ENCODE assay signal across 15 cellular contexts in genomic region chr15:32851619-32852416, GRCh38.
A peak's percentile ranks its signal among the peaks of the same experiment; 100 is the strongest.
DNase-seq lines count a peak whose midpoint lies in the region; ATAC-seq, FAIRE-seq and TF ChIP-seq lines count a peak whose summit lies in the region.
"Had no signal": no experiment of that assay in that cellular context is flagged by ENCODE, and none has a peak within 500 bp of the region (broad histone marks: within the 10 kb centered on the region; RNA-seq: fewer than 3 reads in every experiment).

No MANE protein-coding gene starts in this region.

- no peaks in the 10 kb centered on the region for H3K9me3 Mint-ChIP-seq in MCF 10A (ENCODE audit: unreplicated experiment)
- H3K9me3 Mint-ChIP-seq: activated naive CD8-positive, alpha-beta T cell treated with anti-CD3 and anti-CD28 coated beads for 36 hours had no signal

- H3K4me1 ChIP-seq in breast epithelium = no peaks in the 10 kb centered on the region
- peaks cover 44% of the 10 kb centered on the region for H3K4me1 ChIP-seq in keratinocyte (ENCODE audit: control insufficient read depth, extremely low read depth, insufficient read depth, low read length)
- H3K4me1 ChIP-seq: right lobe of liver had no signal

- POLR2A ChIA-PET in MCF 10A (lab: Yijun Ruan, JAX) = interaction anchor here (0.5 to 1.1 kb wide), 5 partner anchors 15 to 1737 kb away, joined by 3 read pairs; no protein-coding TSS in a partner anchor

- H3K79me2 ChIP-seq in keratinocyte (ENCODE audit: control insufficient read depth, insufficient read depth, low read length) = no peaks in the 10 kb centered on the region

- intact Hi-C loops in MCF 10A (cut with micrococcal nuclease) = no loop called here
- intact Hi-C loops in breast epithelium (cut with DNase I; ENCODE audit: low total_unique reads) = no loop called here

- H3K9me3 ChIP-seq in breast epithelium (no peaks in the 10 kb centered on the region), keratinocyte (ENCODE audit: control insufficient read depth, low read depth, low read length) (no peaks in the 10 kb centered on the region)
- H3K9me3 ChIP-seq: right lobe of liver had no signal

- H3K4me3 ChIP-seq in breast epithelium (no peak overlapping the region), bronchial epithelial cell (ENCODE audit: low read depth, low read length) (no peak overlapping the region), keratinocyte (ENCODE audit: control insufficient read depth in 2 of 3, extremely low read depth in 1 of 3, insufficient read depth in 2 of 3, low read depth in 1 of 3, low read length in 3 of 3) (no peak overlapping the region)
- H3K4me3 ChIP-seq: right lobe of liver had no signal

- no peaks in the 10 kb centered on the region for H4K20me1 ChIP-seq in keratinocyte (ENCODE audit: control insufficient read depth, extremely low read depth, insufficient read depth, low read length)

- H3K4me3 Mint-ChIP-seq in MCF 10A (ENCODE audit: unreplicated experiment) = no peak overlapping the region
- H3K4me3 Mint-ChIP-seq: activated naive CD8-positive, alpha-beta T cell treated with anti-CD3 and anti-CD28 coated beads for 36 hours; naive thymus-derived CD4-positive, alpha-beta T cell had no signal

- TF ChIP-seq CTCF in MCF 10A (IDR thresholded peaks at IDR 0.05; ENCODE audit: unreplicated experiment) (no peak), breast epithelium (IDR thresholded peaks at IDR 0.05) (no peak), bronchial epithelial cell (IDR thresholded peaks at IDR 0.05; ENCODE audit: insufficient read depth, low read length, severe bottlenecking) (no peak), keratinocyte (optimal IDR thresholded peaks at IDR 0.05 in 1 of 3, IDR thresholded peaks at IDR 0.05 in 1 of 3, conservative IDR thresholded peaks at IDR 0.05 in 1 of 3; ENCODE audit: extremely low read depth in 1 of 3, insufficient read depth in 2 of 3, low read length in 3 of 3) (no peak)

- H3K27ac Mint-ChIP-seq in MCF 10A (ENCODE audit: low read depth, unreplicated experiment) = peak overlapping the region; percentile 81
- H3K27ac Mint-ChIP-seq: activated naive CD8-positive, alpha-beta T cell treated with anti-CD3 and anti-CD28 coated beads for 36 hours; naive thymus-derived CD4-positive, alpha-beta T cell had no signal

- no peak for TF ChIP-seq POLR2A in breast epithelium (IDR thresholded peaks at IDR 0.05)

- peak; percentile 59 for DNase-seq in MCF 10A (ENCODE audit: unreplicated experiment)
- DNase-seq in breast epithelium (ENCODE audit: low spot score in 2 of 2) = no peak
- peak; percentile 94 for DNase-seq in bronchial epithelial cell (ENCODE audit: low read depth)
- peak; percentile 30 for DNase-seq in keratinocyte (ENCODE audit: low read depth, low spot score)
- no peak for DNase-seq in NCI-H1105 treated with DMSO at 0.1 percent for 48 hours (lab: John Stamatoyannopoulos, UW)
- DNase-seq in SIG-M5 (lab: John Stamatoyannopoulos, UW) = no peak
- DNase-seq in NCI-H446 treated with DMSO at 0.1 percent for 48 hours (lab: John Stamatoyannopoulos, UW) = no peak
- DNase-seq: activated CD4-positive, CD25-positive, alpha-beta regulatory T cell; activated naive CD8-positive, alpha-beta T cell treated with anti-CD3 and anti-CD28 coated beads for 36 hours; head of caudate nucleus; left colon; naive thymus-derived CD4-positive, alpha-beta T cell; right lobe of liver had no signal

- no peaks in the 10 kb centered on the region for H3K9me1 ChIP-seq in keratinocyte (ENCODE audit: control insufficient read depth, extremely low read depth, insufficient read depth, low read length)

- peaks cover 36% of the 10 kb centered on the region for H3K4me1 Mint-ChIP-seq in MCF 10A (ENCODE audit: insufficient read depth, unreplicated experiment)
- H3K4me1 Mint-ChIP-seq: activated naive CD8-positive, alpha-beta T cell treated with anti-CD3 and anti-CD28 coated beads for 36 hours had no signal

- CTCF ChIA-PET in MCF 10A (lab: Yijun Ruan, JAX) = interaction anchor here (0.8 to 2.0 kb wide), 6 partner anchors 18 to 189 kb away, joined by 3 to 7 read pairs (median 6); no protein-coding TSS in a partner anchor

- peak overlapping the region; percentile 15 for H2AFZ ChIP-seq in keratinocyte (ENCODE audit: control insufficient read depth, low read length)

- no peak for ATAC-seq in GM18498 (IDR thresholded peaks at IDR 0.05; ENCODE audit: unreplicated experiment)
- ATAC-seq: left colon; naive thymus-derived CD4-positive, alpha-beta T cell; right lobe of liver had no signal

- BruUV-seq in MCF 10A (replicated peaks; lab: Mats Ljungman, UMichigan) = TSS peak; percentile 67

- FAIRE-seq in bronchial epithelial cell (lab: Jason Lieb, UNC) = no peak
- peak; percentile 39 for FAIRE-seq in keratinocyte (lab: Jason Lieb, UNC)

- H3K36me3 ChIP-seq in breast epithelium (no peaks in the 10 kb centered on the region), bronchial epithelial cell (ENCODE audit: control insufficient read depth, insufficient read depth, low read length) (no peaks in the 10 kb centered on the region), keratinocyte (ENCODE audit: control insufficient read depth in 2 of 2, extremely low read depth in 1 of 2, insufficient read depth in 2 of 2, low read length in 2 of 2) (no peaks in the 10 kb centered on the region)
- H3K36me3 ChIP-seq: right lobe of liver had no signal

- H3K4me2 ChIP-seq in keratinocyte (ENCODE audit: control insufficient read depth, extremely low read depth, insufficient read depth, low read depth, low read length) = peak overlapping the region; percentile 36

- H3K27me3 Mint-ChIP-seq in MCF 10A (ENCODE audit: insufficient read depth, unreplicated experiment) = no peaks in the 10 kb centered on the region
- H3K27me3 Mint-ChIP-seq: activated naive CD8-positive, alpha-beta T cell treated with anti-CD3 and anti-CD28 coated beads for 36 hours had no signal

- dilution Hi-C loops in keratinocyte (cut with MboI; ENCODE audit: extremely low pct_ligation_motif_present, low sequenced_read_pairs) = no loop called here

- H3K27me3 ChIP-seq in breast epithelium = no peaks in the 10 kb centered on the region
- no peaks in the 10 kb centered on the region for H3K27me3 ChIP-seq in bronchial epithelial cell (ENCODE audit: control insufficient read depth, insufficient read depth, low read length)
- H3K27me3 ChIP-seq in keratinocyte (ENCODE audit: control insufficient read depth, extremely low read depth, insufficient read depth, low read length) = no peaks in the 10 kb centered on the region
- H3K27me3 ChIP-seq: right lobe of liver had no signal

- H3K27ac ChIP-seq in breast epithelium (no peak overlapping the region), keratinocyte (ENCODE audit: control insufficient read depth, insufficient read depth, low read length) (peak overlapping the region; percentile 51)
- H3K27ac ChIP-seq: 22Rv1, right lobe of liver had no signal

- H3K9ac ChIP-seq in keratinocyte (ENCODE audit: control insufficient read depth, extremely low read depth, insufficient read depth, low read length) = no peak overlapping the region

- no peaks in the 10 kb centered on the region for H3K36me3 Mint-ChIP-seq in MCF 10A (ENCODE audit: insufficient read depth, unreplicated experiment)
- H3K36me3 Mint-ChIP-seq: activated naive CD8-positive, alpha-beta T cell treated with anti-CD3 and anti-CD28 coated beads for 36 hours had no signal

Comparison
In these comparisons a context has a peak if more than half of its experiments do, and no peak if none do; other contexts are left out.
1. DNase-seq: peak in MCF 10A (single experiment), bronchial epithelial cell (single experiment) and keratinocyte (single experiment); none in breast epithelium (0 of 2), NCI-H1105 treated with DMSO at 0.1 percent for 48 hours (single experiment), SIG-M5 (single experiment) and NCI-H446 treated with DMSO at 0.1 percent for 48 hours (single experiment).